ENCODE assay signal across 20 cellular contexts in the genomic region with DNA sequence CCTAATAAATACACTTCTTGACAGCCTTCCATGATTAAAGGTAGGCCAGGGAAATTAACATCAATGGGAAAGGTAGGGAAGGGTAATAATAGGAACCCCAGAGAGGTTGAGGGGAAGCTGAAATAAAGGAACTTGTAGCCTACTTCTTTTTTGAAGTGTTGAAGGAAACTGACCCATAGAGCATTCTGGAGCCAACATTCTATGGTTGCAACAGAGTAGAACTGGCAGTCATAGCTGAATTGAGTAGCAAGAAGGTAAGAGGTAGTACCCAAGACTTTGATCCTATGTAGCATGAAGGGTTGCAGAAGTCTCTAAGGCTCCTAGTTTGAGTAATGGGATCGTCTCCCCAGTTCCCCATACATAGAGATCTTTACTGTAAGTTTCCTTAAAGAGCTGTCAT.
"Had no signal": no experiment of that assay in that cellular context is flagged by ENCODE, and none has a peak within 500 bp of the region (broad histone marks: within the 10 kb centered on the region; RNA-seq: fewer than 3 reads in every experiment).

No MANE protein-coding gene starts in this region.

- H3K27me3 ChIP-seq: body of pancreas, esophagus muscularis mucosa, heart right ventricle, right lobe of liver, tibial nerve had no signal

- DNase-seq: activated naive CD4-positive, alpha-beta T cell treated with Interleukin-2 at 50 U/mL for 16 hours; activated T-cell treated with anti-CD3 and anti-CD28 coated beads for 4 hours; activated T-cell treated with anti-CD3 and anti-CD28 coated beads, Interleukin-2, amount 50 U/mL, for 72 hours; anterior cingulate cortex; body of pancreas; dermis blood vessel endothelial cell; effector CD4-positive, alpha-beta T cell; foreskin melanocyte; heart right ventricle; lower lobe of right lung; mesendoderm; right lobe of liver; stimulated activated CD4-positive, alpha-beta T cell treated with anti-CD3 and anti-CD28 coated beads, Interleukin-2, amount 100 ng/mL, for 48 hours; stimulated activated naive CD4-positive, alpha-beta T cell treated with Interleukin-2 at 50 U/mL for 16 hours; T1000 had no signal

- H3K4me3 Mint-ChIP-seq: activated naive CD8-positive, alpha-beta T cell; activated T-cell treated with anti-CD3 and anti-CD28 coated beads, Interleukin-2, amount 50 U/mL, for 72 hours; natural killer cell treated with Interleukin-12 subunit alpha and Interleukin-12 subunit beta and Interleukin-15 and Interleukin-18, amount 100 ng/mL, for 72 hours had no signal

- H3K4me1 ChIP-seq: right lobe of liver had no signal

- H3K36me3 ChIP-seq: esophagus muscularis mucosa, heart right ventricle, lower lobe of right lung, right lobe of liver, tibial nerve had no signal

- H3K4me3 ChIP-seq: body of pancreas, esophagus muscularis mucosa, heart right ventricle, lower lobe of right lung, right lobe of liver, tibial nerve had no signal

- H3K9me3 ChIP-seq: body of pancreas, esophagus muscularis mucosa, heart right ventricle, lower lobe of right lung, right lobe of liver, tibial nerve had no signal

- H3K27ac Mint-ChIP-seq: activated naive CD8-positive, alpha-beta T cell; activated T-cell treated with anti-CD3 and anti-CD28 coated beads, Interleukin-2, amount 50 U/mL, for 72 hours; natural killer cell treated with Interleukin-12 subunit alpha and Interleukin-12 subunit beta and Interleukin-15 and Interleukin-18, amount 100 ng/mL, for 72 hours; progenitor cell of endocrine pancreas had no signal

- H3K27me3 Mint-ChIP-seq: activated naive CD8-positive, alpha-beta T cell; natural killer cell treated with Interleukin-12 subunit alpha and Interleukin-12 subunit beta and Interleukin-15 and Interleukin-18, amount 100 ng/mL, for 72 hours had no signal

- H3K36me3 Mint-ChIP-seq: activated naive CD8-positive, alpha-beta T cell; natural killer cell treated with Interleukin-12 subunit alpha and Interleukin-12 subunit beta and Interleukin-15 and Interleukin-18, amount 100 ng/mL, for 72 hours had no signal

- ATAC-seq: activated T-cell treated with anti-CD3 and anti-CD28 coated beads, Interleukin-2, amount 50 U/mL, for 72 hours; body of pancreas; natural killer cell treated with Interleukin-12 subunit alpha and Interleukin-12 subunit beta and Interleukin-15 and Interleukin-18, amount 100 ng/mL, for 72 hours had no signal

- H3K27ac ChIP-seq: body of pancreas, esophagus muscularis mucosa, lower lobe of right lung, right lobe of liver, tibial nerve had no signal
